Comparison of ENCODE assay signal across 8 cellular contexts in the genomic region with DNA sequence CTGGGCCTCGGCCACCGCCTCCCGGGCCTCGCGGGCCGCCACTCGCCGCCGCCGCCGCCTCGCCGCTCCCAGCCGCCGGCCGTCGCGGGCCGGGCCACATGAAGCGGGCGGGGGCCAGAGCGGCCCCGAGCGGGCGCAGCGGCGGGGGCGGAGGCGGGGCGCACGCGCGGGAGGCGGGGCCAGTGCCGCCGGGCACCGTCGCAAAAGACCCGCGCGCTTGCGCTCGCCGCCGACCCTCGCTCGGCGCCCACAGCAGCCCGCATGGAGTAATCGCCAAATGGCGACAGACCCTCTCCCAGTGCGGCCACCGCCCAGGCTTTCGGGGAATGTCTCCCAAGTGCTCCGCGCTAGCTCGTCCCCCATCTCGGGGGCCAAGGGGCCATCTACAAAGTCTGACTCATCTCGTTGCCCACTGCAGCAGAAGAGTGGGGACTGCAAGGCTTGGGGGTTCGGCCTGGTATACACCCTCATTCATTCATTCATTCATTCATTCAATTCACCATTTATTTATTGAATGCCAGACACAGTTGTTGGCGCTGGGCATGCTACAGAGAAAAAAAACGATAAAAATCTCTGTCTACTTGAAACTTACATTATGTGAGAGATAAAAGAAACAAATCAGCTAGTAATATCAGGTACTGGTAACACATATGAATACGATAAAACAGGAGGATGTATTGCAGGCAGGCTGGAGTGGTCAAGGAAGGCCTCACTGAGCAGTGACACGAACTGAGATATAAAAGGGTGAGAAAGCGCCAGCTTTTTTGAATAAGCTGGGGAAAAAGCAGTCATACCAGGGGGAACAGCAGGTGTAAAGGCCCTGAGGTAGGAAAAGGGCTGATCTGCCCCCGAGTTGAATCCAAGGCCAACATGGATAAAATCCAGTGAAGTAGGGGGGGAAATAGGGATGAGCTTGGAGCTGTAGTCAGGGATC. TPM values are rescaled to one million over a fixed set of nuclear protein-coding genes. Genes with fewer than 3 reads are reported as not detected.
DNase-seq lines count a peak whose midpoint lies in the region; ATAC-seq and TF ChIP-seq lines count a peak whose summit lies in the region.

A gene with protein sequence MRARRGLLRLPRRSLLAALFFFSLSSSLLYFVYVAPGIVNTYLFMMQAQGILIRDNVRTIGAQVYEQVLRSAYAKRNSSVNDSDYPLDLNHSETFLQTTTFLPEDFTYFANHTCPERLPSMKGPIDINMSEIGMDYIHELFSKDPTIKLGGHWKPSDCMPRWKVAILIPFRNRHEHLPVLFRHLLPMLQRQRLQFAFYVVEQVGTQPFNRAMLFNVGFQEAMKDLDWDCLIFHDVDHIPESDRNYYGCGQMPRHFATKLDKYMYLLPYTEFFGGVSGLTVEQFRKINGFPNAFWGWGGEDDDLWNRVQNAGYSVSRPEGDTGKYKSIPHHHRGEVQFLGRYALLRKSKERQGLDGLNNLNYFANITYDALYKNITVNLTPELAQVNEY (minus strand): TSS at position 100 of the 934 bp plus-strand sequence. CDS start 188 bp downstream, outside the sequence.

- TF ChIP-seq CTCF in GM12875 (IDR thresholded peaks at IDR 0.05; ENCODE audit: borderline replicate concordance, insufficient read depth, low read depth, low read length) (no peak), astrocyte of the spinal cord (IDR thresholded peaks at IDR 0.05; ENCODE audit: low read depth, low read length) (no peak)

- ATAC-seq in HG02623 (IDR thresholded peaks at IDR 0.05; ENCODE audit: unreplicated experiment) (peak; percentile 77), HG03378 (IDR thresholded peaks at IDR 0.05; ENCODE audit: unreplicated experiment) (no peak)

- H3K4me3 ChIP-seq in GM12875 (ENCODE audit: low read depth, low read length) = peak within 1 kb of the TSS; percentile 79
- peak within 1 kb of the TSS; percentile 92 for H3K4me3 ChIP-seq in astrocyte of the spinal cord (ENCODE audit: low read depth, low read length)

- in situ Hi-C loops in astrocyte of the spinal cord (cut with HindIII; ENCODE audit: low sequenced_read_pairs) = no loop called here

- DNase-seq in NCI-H146 (lab: John Stamatoyannopoulos, UW) = peak; percentile 87
- peak; percentile 81 for DNase-seq in T1000 (lab: John Stamatoyannopoulos, UW)
- DNase-seq in astrocyte of the spinal cord (ENCODE audit: low read depth, low spot score) = peak; percentile 83
- DNase-seq in hippocampal formation (lab: John Stamatoyannopoulos, UW) = peak; percentile 69 to 78
- DNase-seq in renal cortical epithelial cell (ENCODE audit: low read depth) = no peak

RNA-seq across cellular contexts. Expression of the gene that starts here (rescaled TPM):
- total RNA-seq in renal cortical epithelial cell = 53.8 and 59.9 TPM in 2 replicates
